35 cellular contexts compared by ENCODE assay signal in the genomic region with DNA sequence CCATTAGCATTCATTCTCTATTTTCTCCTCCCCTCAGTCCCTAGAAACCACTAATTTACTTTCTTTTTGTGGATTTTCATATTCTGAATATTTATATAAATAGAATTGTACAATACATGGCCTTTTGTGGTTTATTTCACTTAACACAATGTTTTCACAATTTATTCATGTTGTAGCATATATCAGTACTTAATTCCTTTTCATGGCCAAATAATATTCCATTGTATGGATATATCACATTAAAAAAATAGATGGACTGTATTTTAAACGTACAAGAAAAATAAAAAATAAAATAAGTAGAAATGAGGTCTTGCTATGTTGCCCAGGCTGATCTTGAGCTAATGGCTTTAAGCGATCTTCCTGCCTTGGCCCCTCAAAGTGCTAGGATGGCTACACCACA.
"Had no signal": no experiment of that assay in that cellular context is flagged by ENCODE, and none has a peak within 500 bp of the region (broad histone marks: within the 10 kb centered on the region; RNA-seq: fewer than 3 reads in every experiment).

No MANE protein-coding gene starts in this region.

- H3K9me3 ChIP-seq: MG63 had no signal

- H3K4me3 ChIP-seq: MG63 had no signal

- H3K27me3 ChIP-seq: MG63 had no signal

- DNase-seq: MG63, MM.1S, MV-4-11, NCI-H1048, NCI-H1092, NCI-H1092 treated with DMSO at 0.1 percent for 48 hours, NCI-H1105, NCI-H1105 treated with DMSO at 0.1 percent for 48 hours, NCI-H1417, NCI-H1417 treated with DMSO at 0.1 percent for 48 hours, NCI-H1436, NCI-H1436 treated with DMSO at 0.1 percent for 48 hours, NCI-H146, NCI-H1694, NCI-H1694 treated with DMSO at 0.1 percent for 48 hours, NCI-H187, NCI-H187 treated with DMSO at 0.1 percent for 48 hours, NCI-H1930, NCI-H2029, NCI-H2029 treated with DMSO at 0.1 percent for 48 hours, NCI-H2081, NCI-H2081 treated with DMSO at 0.1 percent for 48 hours, NCI-H2107, NCI-H2171, NCI-H2171 treated with DMSO at 0.1 percent for 48 hours, NCI-H2227 treated with DMSO at 0.1 percent for 48 hours, NCI-H226, NCI-H345, NCI-H446, NCI-H446 treated with DMSO at 0.1 percent for 48 hours, NCI-H510A, NCI-H510A treated with DMSO at 0.1 percent for 48 hours, NCI-H524, NCI-H524 treated with DMSO at 0.1 percent for 48 hours, NCI-H526 had no signal
